ENCODE assay signal across 8 cellular contexts in genomic region chr22:39994566-39995345, GRCh38. TPM values are rescaled to one million over a fixed set of nuclear protein-coding genes. Genes with fewer than 3 reads are reported as not detected.
DNase-seq lines count a peak whose midpoint lies in the region; ATAC-seq and TF ChIP-seq lines count a peak whose summit lies in the region.

Gene FAM83F (plus strand): TSS chr22:39994954. CDS start chr22:39995043, 89 bp downstream.

- peak within 1 kb of the TSS; percentile 52 for H3K4me3 Mint-ChIP-seq in activated CD4-positive, alpha-beta T cell treated with anti-CD3 and anti-CD28 coated beads for 36 hours
- H3K4me3 Mint-ChIP-seq in stimulated activated memory B cell treated with anti-CD40 and anti-IgM and Interleukin-4, amounts not matched to agents 10 μg/mL and 1 μg/mL and 100 μg/mL, for 72 hours: peak within 1 kb of the TSS; percentile 10
- H3K4me3 Mint-ChIP-seq in chondrocyte (ENCODE audit: unreplicated experiment): no peak within 1 kb of the TSS

- no peaks in the 10 kb centered on the region for H3K36me3 ChIP-seq in iPS-20b (ENCODE audit: insufficient read depth, low read depth, low read length)

- intact Hi-C loops in activated CD4-positive, alpha-beta T cell treated with anti-CD3 and anti-CD28 coated beads for 36 hours (cut with DNase I, micrococcal nuclease): loop anchor here (5.0 kb wide), 2 partner anchors 42 to 217 kb away; no protein-coding TSS in a partner anchor

- ATAC-seq in activated CD4-positive, alpha-beta T cell treated with anti-CD3 and anti-CD28 coated beads for 36 hours: peak; percentile 69
- ATAC-seq in stimulated activated memory B cell treated with anti-CD40 and anti-IgM and Interleukin-4, amounts not matched to agents 10 μg/mL and 1 μg/mL and 100 μg/mL, for 72 hours: peak; percentile 65

- no peaks in the 10 kb centered on the region for H3K9me3 Mint-ChIP-seq in activated CD4-positive, alpha-beta T cell treated with anti-CD3 and anti-CD28 coated beads for 36 hours (ENCODE audit: low read depth)
- no peaks in the 10 kb centered on the region for H3K9me3 Mint-ChIP-seq in stimulated activated memory B cell treated with anti-CD40 and anti-IgM and Interleukin-4, amounts not matched to agents 10 μg/mL and 1 μg/mL and 100 μg/mL, for 72 hours
- H3K9me3 Mint-ChIP-seq in chondrocyte (ENCODE audit: low read depth): no peaks in the 10 kb centered on the region

- no peak within 1 kb of the TSS for H3K27ac ChIP-seq in iPS-20b (ENCODE audit: low read length)

- peaks cover 42% of the 10 kb centered on the region for H3K4me1 ChIP-seq in iPS-20b (ENCODE audit: insufficient read depth, low read length)

- CTCF ChIA-PET in activated CD4-positive, alpha-beta T cell treated with anti-CD3 and anti-CD28 coated beads for 36 hours (lab: Charles Lee): interaction anchor here (0.7 to 1.6 kb wide), 9 partner anchors 12 to 62 kb away, joined by 3 to 4 read pairs (median 3); no protein-coding TSS in a partner anchor

- H3K9ac ChIP-seq in iPS-20b (ENCODE audit: low read depth, low read length): peak within 1 kb of the TSS; percentile 59; the same call in 1 of the 2 replicates

- H3K9me3 ChIP-seq in iPS-20b (ENCODE audit: insufficient read depth, low read depth, low read length): no peaks in the 10 kb centered on the region

- DNase-seq in activated CD4-positive, alpha-beta T cell treated with anti-CD3 and anti-CD28 coated beads for 36 hours: peak; percentile 56
- DNase-seq in activated CD4-positive, alpha-beta T cell treated with anti-CD3 and anti-CD28 coated beads, Interleukin-2, amount 50 U/mL, for 4 hours: no peak
- DNase-seq in activated naive CD4-positive, alpha-beta T cell treated with Interleukin-2 at 50 U/mL for 16 hours: peak; percentile 32
- DNase-seq in chondrocyte (ENCODE audit: low spot score) (no peak), NCI-H524 treated with DMSO at 0.1 percent for 48 hours (lab: John Stamatoyannopoulos, UW) (no peak), GM03348 (ENCODE audit: low spot score) (no peak)

- H3K4me1 Mint-ChIP-seq in activated CD4-positive, alpha-beta T cell treated with anti-CD3 and anti-CD28 coated beads for 36 hours: peaks cover 8% of the 10 kb centered on the region
- H3K4me1 Mint-ChIP-seq in stimulated activated memory B cell treated with anti-CD40 and anti-IgM and Interleukin-4, amounts not matched to agents 10 μg/mL and 1 μg/mL and 100 μg/mL, for 72 hours: peaks cover 7% of the 10 kb centered on the region
- peaks cover 25% of the 10 kb centered on the region for H3K4me1 Mint-ChIP-seq in chondrocyte (ENCODE audit: low read depth)

- H3K27ac Mint-ChIP-seq in activated CD4-positive, alpha-beta T cell treated with anti-CD3 and anti-CD28 coated beads for 36 hours: peak within 1 kb of the TSS; percentile 32
- peak within 1 kb of the TSS; percentile 15 for H3K27ac Mint-ChIP-seq in stimulated activated memory B cell treated with anti-CD40 and anti-IgM and Interleukin-4, amounts not matched to agents 10 μg/mL and 1 μg/mL and 100 μg/mL, for 72 hours
- H3K27ac Mint-ChIP-seq in chondrocyte (ENCODE audit: unreplicated experiment): no peak within 1 kb of the TSS

- H3K27me3 Mint-ChIP-seq in activated CD4-positive, alpha-beta T cell treated with anti-CD3 and anti-CD28 coated beads for 36 hours: no peaks in the 10 kb centered on the region
- H3K27me3 Mint-ChIP-seq in stimulated activated memory B cell treated with anti-CD40 and anti-IgM and Interleukin-4, amounts not matched to agents 10 μg/mL and 1 μg/mL and 100 μg/mL, for 72 hours: peaks cover 55% of the 10 kb centered on the region
- peaks cover 2% of the 10 kb centered on the region for H3K27me3 Mint-ChIP-seq in chondrocyte (ENCODE audit: low read depth)

- H3K27me3 ChIP-seq in iPS-20b (ENCODE audit: insufficient read depth, low read length): peaks cover 45% of the 10 kb centered on the region

- H3K4me3 ChIP-seq in iPS-20b (ENCODE audit: low read length): peak within 1 kb of the TSS; percentile 71

- H3K36me3 Mint-ChIP-seq in activated CD4-positive, alpha-beta T cell treated with anti-CD3 and anti-CD28 coated beads for 36 hours (ENCODE audit: low read depth): no peaks in the 10 kb centered on the region
- no peaks in the 10 kb centered on the region for H3K36me3 Mint-ChIP-seq in stimulated activated memory B cell treated with anti-CD40 and anti-IgM and Interleukin-4, amounts not matched to agents 10 μg/mL and 1 μg/mL and 100 μg/mL, for 72 hours
- H3K36me3 Mint-ChIP-seq in chondrocyte (ENCODE audit: low read depth): no peaks in the 10 kb centered on the region

- POLR2A ChIA-PET in activated CD4-positive, alpha-beta T cell treated with anti-CD3 and anti-CD28 coated beads for 36 hours (lab: Charles Lee): interaction anchor here (0.5 to 2.2 kb wide), 5 partner anchors 15 to 475 kb away, joined by 3 to 9 read pairs (median 4); partner anchors contain the start of gene ATF4

- TF ChIP-seq CTCF in chondrocyte (IDR thresholded peaks at IDR 0.05): no peak

RNA-seq across cellular contexts. Expression of gene FAM83F, which starts in this region (rescaled TPM):
- total RNA-seq in activated CD4-positive, alpha-beta T cell treated with anti-CD3 and anti-CD28 coated beads for 36 hours: under 1 TPM; 0.49 to 0.91 TPM
- total RNA-seq in chondrocyte: 0.22 TPM in 1 of 3 replicates, not detected in the others

Comparison
In these comparisons a context has a peak if more than half of its experiments do, and no peak if none do; other contexts are left out.
1. Peak in DNase-seq and ATAC-seq in activated CD4-positive, alpha-beta T cell treated with anti-CD3 and anti-CD28 coated beads for 36 hours; RNA of the gene not detected or under 1 TPM.